In the genomic region with DNA sequence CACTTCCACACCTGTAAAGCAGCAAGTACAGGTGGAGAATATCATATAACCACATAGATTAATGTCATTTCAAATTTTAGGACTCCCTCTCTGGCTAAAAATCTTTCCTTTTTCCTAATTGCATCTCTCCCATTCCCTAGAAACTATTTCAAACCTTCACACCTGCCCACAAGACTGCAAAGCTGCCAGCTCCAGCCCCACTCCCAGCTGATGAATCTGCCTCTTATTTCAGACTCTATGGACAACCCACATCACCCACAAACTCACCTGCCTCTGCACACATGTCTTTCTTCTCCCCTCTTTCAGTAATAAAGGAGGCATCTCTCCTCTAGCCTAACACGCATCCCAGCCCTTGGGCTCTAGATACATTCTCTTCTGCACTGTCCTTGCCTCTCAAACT, we compare ENCODE assay signal across 17 cellular contexts.
"Had no signal": no experiment of that assay in that cellular context is flagged by ENCODE, and none has a peak within 500 bp of the region (broad histone marks: within the 10 kb centered on the region; RNA-seq: fewer than 3 reads in every experiment).

No MANE protein-coding gene starts in this region.

- H3K9me3 ChIP-seq: colonic mucosa, esophagus squamous epithelium, gastrocnemius medialis, heart right ventricle, left lung, lower lobe of right lung had no signal

- H3K27ac ChIP-seq: colonic mucosa, esophagus squamous epithelium, gastrocnemius medialis, heart right ventricle, left lung, lower lobe of right lung had no signal

- DNase-seq: cerebellar nuclear complex; colonic mucosa; cortex of kidney; effector CD4-positive, alpha-beta T cell; effector memory CD4-positive, alpha-beta T cell; esophagus squamous epithelium; foreskin melanocyte; gastrocnemius medialis; glutamatergic neuron; heart right ventricle; hippocampal formation; left cardiac atrium; left ventricle myocardium superior; lower lobe of right lung; mesenchymal stem cell; midbrain had no signal

- H3K4me3 ChIP-seq: colonic mucosa, esophagus squamous epithelium, gastrocnemius medialis, heart right ventricle, left lung, lower lobe of right lung had no signal

- H3K36me3 ChIP-seq: colonic mucosa, esophagus squamous epithelium, gastrocnemius medialis, heart right ventricle, left lung, lower lobe of right lung had no signal

- H3K4me1 ChIP-seq: colonic mucosa, esophagus squamous epithelium, gastrocnemius medialis, left lung, lower lobe of right lung had no signal

- H3K27me3 ChIP-seq: colonic mucosa, esophagus squamous epithelium, gastrocnemius medialis, heart right ventricle, left lung had no signal
